In genomic region chr19:37961198-37961597, GRCh38 we compare ENCODE assay signal across 20 cellular contexts. TPM values are rescaled to one million over a fixed set of nuclear protein-coding genes. Genes with fewer than 3 reads are reported as not detected.
"Had no signal": no experiment of that assay in that cellular context is flagged by ENCODE, and none has a peak within 500 bp of the region (broad histone marks: within the 10 kb centered on the region; RNA-seq: fewer than 3 reads in every experiment).

No MANE protein-coding gene starts in this region.

- H3K27me3 Mint-ChIP-seq: activated naive CD8-positive, alpha-beta T cell treated with anti-CD3 and anti-CD28 coated beads, Interleukin-2, amount 50 U/mL, for 24 hours had no signal

- H3K36me3 Mint-ChIP-seq: natural killer cell had no signal

- H3K4me3 Mint-ChIP-seq: activated naive CD4-positive, alpha-beta T cell treated with anti-CD3 and anti-CD28 coated beads for 36 hours; activated naive CD8-positive, alpha-beta T cell treated with anti-CD3 and anti-CD28 coated beads, Interleukin-2, amount 50 U/mL, for 24 hours; natural killer cell had no signal

- H3K9me3 ChIP-seq: neutrophil had no signal

- H3K36me3 ChIP-seq: neutrophil, transverse colon had no signal

- H3K27me3 ChIP-seq: neutrophil, transverse colon had no signal

- H3K4me3 ChIP-seq: transverse colon had no signal

- H3K27ac ChIP-seq: neutrophil, transverse colon had no signal

- ATAC-seq: activated naive CD8-positive, alpha-beta T cell treated with anti-CD3 and anti-CD28 coated beads, Interleukin-2, amount 50 U/mL, for 24 hours; left lobe of liver; natural killer cell had no signal

- H3K27ac Mint-ChIP-seq: activated naive CD4-positive, alpha-beta T cell treated with anti-CD3 and anti-CD28 coated beads for 36 hours; activated naive CD8-positive, alpha-beta T cell treated with anti-CD3 and anti-CD28 coated beads, Interleukin-2, amount 50 U/mL, for 24 hours; activated T-helper 2 cell treated with anti-CD3 and anti-CD28 coated beads, Interferon-gamma antibody, Interleukin-2, Interleukin-4, amounts not matched to agents 10 μg/mL and 5 μg/mL and 100 μg/mL, durations not matched to agents 14 hours and 24 hours and 36 hours; natural killer cell had no signal

- DNase-seq: activated CD4-positive, alpha-beta T cell treated with anti-CD3 and anti-CD28 coated beads for 1 hour; activated CD4-positive, alpha-beta T cell treated with anti-CD3 and anti-CD28 coated beads, Interleukin-2, amount 50 U/mL, for 48 hours; activated naive CD4-positive, alpha-beta T cell treated with anti-CD3 and anti-CD28 coated beads for 36 hours; activated naive CD8-positive, alpha-beta T cell treated with anti-CD3 and anti-CD28 coated beads, Interleukin-2, amount 50 U/mL, for 24 hours; hippocampal formation; mesenchymal stem cell; natural killer cell; stimulated activated CD4-positive, alpha-beta T cell treated with anti-CD3 and anti-CD28 coated beads, Interleukin-2, amount 100 ng/mL, for 48 hours; stimulated activated naive CD4-positive, alpha-beta T cell; transverse colon had no signal

RNA-seq across cellular contexts. Expression of gene WDR87, which starts 54.8 kb away (rescaled TPM):
- total RNA-seq: activated naive CD4-positive, alpha-beta T cell treated with anti-CD3 and anti-CD28 coated beads for 36 hours; activated T-helper 2 cell treated with anti-CD3 and anti-CD28 coated beads, Interferon-gamma antibody, Interleukin-2, Interleukin-4, amounts not matched to agents 10 μg/mL and 5 μg/mL and 100 μg/mL, durations not matched to agents 14 hours and 24 hours and 36 hours; aorta; chondrocyte; dermis blood vessel endothelial cell; left lobe of liver; mucosa of gallbladder; natural killer cell; renal cortical epithelial cell; transverse colon had no signal
- polyA plus RNA-seq: aorta, esophagus, keratinocyte had no signal
